10 cellular contexts compared by ENCODE assay signal in genomic region chr1:150484861-150485260, GRCh38. TPM values are rescaled to one million over a fixed set of nuclear protein-coding genes. Genes with fewer than 3 reads are reported as not detected.
DNase-seq lines count a peak whose midpoint lies in the region; ATAC-seq and TF ChIP-seq lines count a peak whose summit lies in the region.
"Had no signal": no experiment of that assay in that cellular context is flagged by ENCODE, and none has a peak within 500 bp of the region (broad histone marks: within the 10 kb centered on the region; RNA-seq: fewer than 3 reads in every experiment).

No MANE protein-coding gene starts in this region.

- no peak for ATAC-seq in activated naive CD8-positive, alpha-beta T cell treated with anti-CD3 and anti-CD28 coated beads, Interleukin-2, amount 50 U/mL, for 24 hours
- ATAC-seq in PC-3 (no peak), GM21786 (IDR thresholded peaks at IDR 0.05; ENCODE audit: unreplicated experiment) (no peak)

- TF ChIP-seq POLR2A in erythroblast (IDR thresholded peaks at IDR 0.05; ENCODE audit: low read length): no peak
- no peak for TF ChIP-seq POLR2A in spleen (IDR thresholded peaks at IDR 0.05)

- H3K27ac ChIP-seq in PC-3 (ENCODE audit: low read length) (no peak overlapping the region), spleen (no peak overlapping the region), hepatocyte (no peak overlapping the region)

- H2AFZ ChIP-seq in PC-3 (ENCODE audit: low read length) (peak overlapping the region; percentile 51), hepatocyte (no peak overlapping the region)

- no peaks in the 10 kb centered on the region for H3K9me3 Mint-ChIP-seq in activated naive CD8-positive, alpha-beta T cell (ENCODE audit: low read depth)
- H3K9me3 Mint-ChIP-seq in activated naive CD8-positive, alpha-beta T cell treated with anti-CD3 and anti-CD28 coated beads, Interleukin-2, amount 50 U/mL, for 24 hours: no peaks in the 10 kb centered on the region

- H3K27me3 ChIP-seq in PC-3 (ENCODE audit: low read length) (no peaks in the 10 kb centered on the region), spleen (replicated peaks in 1 of 7) (no peaks in the 10 kb centered on the region), hepatocyte (no peaks in the 10 kb centered on the region)

- no peak for DNase-seq in activated naive CD8-positive, alpha-beta T cell treated with anti-CD3 and anti-CD28 coated beads, Interleukin-2, amount 50 U/mL, for 24 hours
- DNase-seq in PC-3 (peak; percentile 42), erythroblast (lab: John Stamatoyannopoulos, UW) (peak; percentile 37 to 53), spleen (peak; percentile 33), retina (no peak), hepatocyte (ENCODE audit: low spot score) (no peak)
- DNase-seq: NCI-H510A had no signal

- H3K4me1 Mint-ChIP-seq in activated naive CD8-positive, alpha-beta T cell (ENCODE audit: low read depth): peaks cover 20% of the 10 kb centered on the region
- H3K4me1 Mint-ChIP-seq in activated naive CD8-positive, alpha-beta T cell treated with anti-CD3 and anti-CD28 coated beads, Interleukin-2, amount 50 U/mL, for 24 hours: peaks cover 13% of the 10 kb centered on the region

- TF ChIP-seq CTCF in PC-3 (conservative IDR thresholded peaks at IDR 0.05; ENCODE audit: low read depth, low read length) (peak; percentile 54), spleen (IDR thresholded peaks at IDR 0.05 in 8 of 11, conservative IDR thresholded peaks at IDR 0.05 in 3 of 11) (no peak), hepatocyte (IDR thresholded peaks at IDR 0.05; ENCODE audit: poor library complexity) (no peak)

- H3K4me2 ChIP-seq in PC-3 (ENCODE audit: low read length) (no peak overlapping the region), hepatocyte (no peak overlapping the region)

- 45 to 58% (median 55%) methylated on average over 2 of the region's 2 CpGs for WGBS in spleen, 5 donors
- 59% methylated on average over 2 of the region's 2 CpGs for WGBS in hepatocyte (ENCODE audit: low lambda C conversion rate, missing lambda C conversion rate)

- intact Hi-C loops in PC-3 (cut with micrococcal nuclease): loop anchor here (5.0 kb wide), 1 partner anchor 42 kb away; no protein-coding TSS in a partner anchor
- intact Hi-C loops in spleen (cut with DNase I; ENCODE audit: low total_unique reads): no loop called here

- H3K9me3 ChIP-seq in PC-3 (ENCODE audit: low read length) (no peaks in the 10 kb centered on the region), spleen (no peaks in the 10 kb centered on the region), hepatocyte (ENCODE audit: low read depth) (no peaks in the 10 kb centered on the region)

- peaks cover 8% of the 10 kb centered on the region for H3K36me3 Mint-ChIP-seq in activated naive CD8-positive, alpha-beta T cell
- peaks cover 8% of the 10 kb centered on the region for H3K36me3 Mint-ChIP-seq in activated naive CD8-positive, alpha-beta T cell treated with anti-CD3 and anti-CD28 coated beads, Interleukin-2, amount 50 U/mL, for 24 hours (ENCODE audit: low read depth)

- no peaks in the 10 kb centered on the region for H3F3A ChIP-seq in PC-3 (ENCODE audit: low read length, unreplicated experiment)

- no peak overlapping the region for H3K27ac Mint-ChIP-seq in activated naive CD8-positive, alpha-beta T cell
- no peak overlapping the region for H3K27ac Mint-ChIP-seq in activated naive CD8-positive, alpha-beta T cell treated with anti-CD3 and anti-CD28 coated beads, Interleukin-2, amount 50 U/mL, for 24 hours

- peak overlapping the region; percentile 62 for H3K4me3 Mint-ChIP-seq in activated naive CD8-positive, alpha-beta T cell
- no peak overlapping the region for H3K4me3 Mint-ChIP-seq in activated naive CD8-positive, alpha-beta T cell treated with anti-CD3 and anti-CD28 coated beads, Interleukin-2, amount 50 U/mL, for 24 hours

- no peaks in the 10 kb centered on the region for H3K27me3 Mint-ChIP-seq in activated naive CD8-positive, alpha-beta T cell
- no peaks in the 10 kb centered on the region for H3K27me3 Mint-ChIP-seq in activated naive CD8-positive, alpha-beta T cell treated with anti-CD3 and anti-CD28 coated beads, Interleukin-2, amount 50 U/mL, for 24 hours

- H4K20me1 ChIP-seq in PC-3 (ENCODE audit: low read length) (no peaks in the 10 kb centered on the region), hepatocyte (ENCODE audit: insufficient read depth, poor library complexity, severe bottlenecking) (no peaks in the 10 kb centered on the region)

- H3K9me2 ChIP-seq in PC-3 (replicated peaks; ENCODE audit: low read length) (no peaks in the 10 kb centered on the region), hepatocyte (replicated peaks; ENCODE audit: insufficient read depth) (no peaks in the 10 kb centered on the region)

- H3K4me3 ChIP-seq in PC-3 (ENCODE audit: low read length) (no peak overlapping the region), spleen (no peak overlapping the region), hepatocyte (no peak overlapping the region)

- no peak overlapping the region for H3K9ac ChIP-seq in PC-3 (ENCODE audit: low read length)

- H3K79me2 ChIP-seq in PC-3 (ENCODE audit: low read length) (peaks cover 10% of the 10 kb centered on the region), hepatocyte (peaks cover 9% of the 10 kb centered on the region)

- CTCF ChIA-PET in PC-3 (lab: Charles Lee): no interaction called here

- H3K36me3 ChIP-seq in PC-3 (ENCODE audit: low read depth, low read length): peaks cover 9% of the 10 kb centered on the region; the same call in 1 of the 2 replicates
- peaks cover 0 to 12% (median 5%) of the 10 kb centered on the region in 6 donors for H3K36me3 ChIP-seq in spleen
- no peaks in the 10 kb centered on the region for H3K36me3 ChIP-seq in hepatocyte (replicated peaks; ENCODE audit: insufficient read depth, low read depth)

- no TSS peak for BruUV-seq in PC-3 (replicated peaks; lab: Mats Ljungman, UMichigan)

- H3K4me1 ChIP-seq in PC-3 (ENCODE audit: insufficient read depth, low read length) (peaks cover 7% of the 10 kb centered on the region), spleen (peaks cover 8 to 26% (median 16%) of the 10 kb centered on the region in 6 donors), hepatocyte (ENCODE audit: insufficient read depth) (peaks cover 4% of the 10 kb centered on the region)

- POLR2A ChIA-PET in PC-3 (lab: Charles Lee; ENCODE audit: unreplicated experiment): no interaction called here

RNA-seq across cellular contexts. Expression of gene TARS2, which starts 2.4 kb away (rescaled TPM):
- 56.2 and 61.6 TPM in 2 replicates for total RNA-seq in PC-3 (2014; rRNA removed)
- total RNA-seq in spleen: 10 to 100 TPM; 14.6 to 30.4 (median 23.5) TPM
- 10 to 100 TPM; 18.7 to 19.4 (median 18.9) TPM for polyA plus RNA-seq in spleen
- 9.1 and 10.1 TPM in 2 replicates for total RNA-seq in hepatocyte
- polyA plus RNA-seq in hepatocyte: 18.2 and 19.2 TPM in 2 replicates

RNA-seq across cellular contexts. Expression of gene ECM1, which starts 23.0 kb away (rescaled TPM):
- total RNA-seq in PC-3 (2014; rRNA removed) (2.3 and 3.7 TPM in 2 replicates), spleen (10 to 100 TPM in 5 of 7 donors, 1 to 10 TPM in 2; 6.6 to 16.5 (median 13.6) TPM), hepatocyte (1.0 and 3.0 TPM in 2 replicates)
- polyA plus RNA-seq in spleen (1 to 10 TPM; 2.7 to 6.8 (median 6.4) TPM), hepatocyte (7.1 and 8.8 TPM in 2 replicates)

RNA-seq across cellular contexts. Expression of gene FALEC, which starts 30.7 kb away (rescaled TPM):
- total RNA-seq in PC-3 (2014; rRNA removed) (0.73 TPM in 1 of 2 replicates, not detected in the other), spleen (1 to 10 TPM in 1 of 7 donors, under 1 TPM in 1, not detected in 5; 0.97 to 1.9 TPM), hepatocyte (not detected in 2 replicates)
- polyA plus RNA-seq in spleen (under 1 TPM in 2 of 3 donors, not detected in 1; 0.20 to 0.29 TPM), hepatocyte (0.39 TPM in 1 of 2 replicates, not detected in the other)
- total RNA-seq: Daoy had no signal

Comparison
In these comparisons a context has a peak if more than half of its experiments do, and no peak if none do; other contexts are left out.
1. DNase-seq: peak in PC-3 (single experiment), erythroblast (2 of 2) and spleen (single experiment); none in activated naive CD8-positive, alpha-beta T cell treated with anti-CD3 and anti-CD28 coated beads, Interleukin-2, amount 50 U/mL, for 24 hours (single experiment), retina (single experiment) and hepatocyte (single experiment).